In genomic region chr10:46565591-46566332, GRCh38 we compare ENCODE assay signal across 7 cellular contexts. TPM values are rescaled to one million over a fixed set of nuclear protein-coding genes. Genes with fewer than 3 reads are reported as not detected.
DNase-seq lines count a peak whose midpoint lies in the region; ATAC-seq and TF ChIP-seq lines count a peak whose summit lies in the region.
"Not testable (repeated sequence)": the region's sequence is repeated elsewhere in the genome, so short reads cannot be mapped to it uniquely, and the experiment has no call there.

No MANE protein-coding gene starts in this region.

- not testable (repeated sequence) for H2AK5ac ChIP-seq in trophoblast cell (ENCODE audit: low read length)

- not testable (repeated sequence) for H3K9me3 ChIP-seq in trophoblast cell (ENCODE audit: insufficient read depth, low read depth, low read length)

- not testable (repeated sequence) for H3K27ac ChIP-seq in trophoblast cell (ENCODE audit: low read depth, low read length)

- not testable (repeated sequence) for H3K9ac ChIP-seq in trophoblast cell (ENCODE audit: low read length)

- H2BK5ac ChIP-seq in trophoblast cell (ENCODE audit: low read depth, low read length, poor library complexity), result not testable (repeated sequence)

- H4K12ac ChIP-seq in trophoblast cell (ENCODE audit: low read depth, low read length), result not testable (repeated sequence)

- H3K36me3 ChIP-seq in trophoblast cell (ENCODE audit: control insufficient read depth in 1 of 2, insufficient read depth in 2 of 2, low read length in 2 of 2), result not testable (repeated sequence)

- not testable (repeated sequence) for H4K8ac ChIP-seq in trophoblast cell (ENCODE audit: low read depth, low read length)

- intact Hi-C loops in cardiac septum (cut with DNase I), result not testable (repeated sequence)

- H3K4me1 ChIP-seq in trophoblast cell (ENCODE audit: control insufficient read depth in 1 of 2, insufficient read depth in 2 of 2, low read length in 2 of 2), result not testable (repeated sequence)

- H3K79me2 ChIP-seq in trophoblast cell (ENCODE audit: control insufficient read depth, insufficient read depth, low read length, poor library complexity), result not testable (repeated sequence)

- peak; percentile 50 for TF ChIP-seq CTCF in GM12874 (IDR thresholded peaks at IDR 0.05; ENCODE audit: insufficient read depth, low read depth, low read length)

- not testable (repeated sequence) for H2BK120ac ChIP-seq in trophoblast cell (ENCODE audit: insufficient read depth, low read length, poor library complexity)

- not testable (repeated sequence) for H3K18ac ChIP-seq in trophoblast cell (ENCODE audit: low read length)

- no CpG with 5 or more reads among the region's 6 CpGs for WGBS in trophoblast cell (ENCODE audit: extremely low coverage, insufficient coverage, insufficient read length)

- H3K4me3 ChIP-seq in trophoblast cell (ENCODE audit: low read depth, low read length), result not testable (repeated sequence)

- not testable (repeated sequence) for H2AFZ ChIP-seq in trophoblast cell (ENCODE audit: insufficient read depth, low read length, poor library complexity)

- ATAC-seq in HG02798 (IDR thresholded peaks at IDR 0.05; ENCODE audit: poor library complexity, unreplicated experiment), result peak; percentile 47

- not testable (repeated sequence) for H3K23ac ChIP-seq in trophoblast cell (ENCODE audit: low read length)

- H2BK12ac ChIP-seq in trophoblast cell (ENCODE audit: low read length), result not testable (repeated sequence)

- H3K27me3 ChIP-seq in trophoblast cell (ENCODE audit: insufficient read depth, low read length), result not testable (repeated sequence)

- DNase-seq in NCI-H1694 treated with DMSO at 0.1 percent for 48 hours (lab: John Stamatoyannopoulos, UW), result peak; percentile 55
- DNase-seq in T-helper 9 cell, result peak; percentile 17
- peak in 38 of 58 donors; percentile 14 to 79 (median 48) for DNase-seq in anterior cingulate cortex (lab: John Stamatoyannopoulos, UW)
- DNase-seq in cardiac septum (ENCODE audit: low spot score), result peak; percentile 74
- peak; percentile 77 to 86 for DNase-seq in trophoblast cell

- not testable (repeated sequence) for H3K4me2 ChIP-seq in trophoblast cell (ENCODE audit: low read length)

- not testable (repeated sequence) for H3K4ac ChIP-seq in trophoblast cell (ENCODE audit: low read depth, low read length)

- H4K91ac ChIP-seq in trophoblast cell (ENCODE audit: low read depth, low read length), result not testable (repeated sequence)

- H3K14ac ChIP-seq in trophoblast cell (ENCODE audit: low read length), result not testable (repeated sequence)

- H3K79me1 ChIP-seq in trophoblast cell (ENCODE audit: low read length), result not testable (repeated sequence)

RNA-seq across cellular contexts. Expression of gene GPRIN2, which starts 9.3 kb away (rescaled TPM):
- not detected for total RNA-seq in cardiac septum
- 0.27 and 0.39 TPM in 2 replicates for polyA plus RNA-seq in trophoblast cell (2013)

RNA-seq across cellular contexts. Expression of gene SYT15, which starts 13.2 kb away (rescaled TPM):
- total RNA-seq in cardiac septum, result 6.7 TPM
- 4.8 and 5.1 TPM in 2 replicates for polyA plus RNA-seq in trophoblast cell (2013)

Comparison
In these comparisons a context has a peak if more than half of its experiments do, and no peak if none do; other contexts are left out.
1. DNase-seq: peak in every context shown above with its lines; median percentile 82 in trophoblast cell; 74 in cardiac septum; 55 in NCI-H1694 treated with DMSO at 0.1 percent for 48 hours; 48 in anterior cingulate cortex; 17 in T-helper 9 cell.